8 cellular contexts compared by ENCODE assay signal in the genomic region with DNA sequence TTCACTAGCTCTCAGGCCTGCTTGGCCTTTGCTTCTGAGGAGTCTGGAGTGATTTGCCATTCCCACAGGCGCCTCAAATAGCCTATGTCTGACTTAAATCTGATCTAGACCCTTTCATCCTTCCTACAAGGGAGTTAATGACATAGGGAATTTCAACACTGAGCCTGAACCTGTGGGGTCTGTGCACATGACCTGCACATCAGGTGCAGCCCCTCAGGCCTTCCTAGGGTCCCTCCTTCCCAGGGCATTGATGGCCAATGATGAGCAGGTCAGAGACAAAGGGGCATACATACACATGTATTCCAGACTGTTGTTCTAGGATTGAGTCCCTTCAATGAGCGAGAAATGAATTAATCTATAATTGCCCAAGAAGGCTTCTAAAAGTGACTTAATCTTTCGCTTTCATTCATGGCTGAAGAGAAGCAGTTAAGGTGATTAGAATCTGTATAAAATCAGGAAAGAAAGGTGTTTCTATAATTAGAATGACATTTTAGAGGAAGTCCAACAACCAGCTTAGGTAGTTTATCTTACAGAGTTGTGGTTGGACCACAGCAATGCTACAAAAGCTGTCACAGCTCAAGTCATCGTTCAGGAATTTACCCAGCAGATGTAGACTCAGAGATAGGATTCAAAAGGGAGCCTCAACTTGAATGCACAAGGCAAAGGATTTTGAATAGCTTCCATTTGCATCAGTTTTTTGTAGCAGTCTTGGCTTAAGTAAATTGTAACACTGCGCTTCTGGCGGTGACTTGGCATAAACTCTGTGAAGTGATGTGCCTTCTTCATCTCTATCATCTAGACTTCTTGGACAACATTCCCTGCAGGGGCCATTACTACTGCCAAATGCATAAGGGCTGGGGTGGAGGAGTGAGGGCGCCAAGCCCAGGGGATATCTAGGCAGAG. TPM values are rescaled to one million over a fixed set of nuclear protein-coding genes. Genes with fewer than 3 reads are reported as not detected.
DNase-seq lines count a peak whose midpoint lies in the region; ATAC-seq and TF ChIP-seq lines count a peak whose summit lies in the region.

No MANE protein-coding gene starts in this region.

- H3K27ac Mint-ChIP-seq in stimulated activated naive B cell treated with anti-CD40 and anti-IgM and Interleukin-4, amounts not matched to agents 10 μg/mL and 1 μg/mL and 100 μg/mL, for 72 hours: peak overlapping the region; percentile 97

- CTCF ChIA-PET in BJ (lab: Yijun Ruan, JAX): interaction anchor here (0.6 to 2.4 kb wide), 6 partner anchors 16 to 220 kb away, joined by 3 to 10 read pairs (median 6); a partner anchor contains a TSS

- H3K27me3 ChIP-seq in BJ (ENCODE audit: control insufficient read depth, insufficient read depth, low read length): no peaks in the 10 kb centered on the region

- DNase-seq in BJ (ENCODE audit: low read depth): peak; percentile 91
- DNase-seq in HS-27A (ENCODE audit: low read depth): peak; percentile 93
- peak; percentile 7 to 32 for DNase-seq in activated CD4-positive, alpha-beta T cell treated with anti-CD3 and anti-CD28 coated beads, Interleukin-2, amount 50 U/mL, for 24 hours (ENCODE audit: low read depth in 1 of 2, low spot score in 1 of 2)
- peak; percentile 19 for DNase-seq in germinal center (ENCODE audit: low spot score)
- DNase-seq in stimulated activated naive B cell treated with anti-CD40 and anti-IgM and Interleukin-4, amounts not matched to agents 10 μg/mL and 1 μg/mL and 100 μg/mL, for 72 hours: no peak
- no peak for DNase-seq in NCI-H748 (lab: John Stamatoyannopoulos, UW; ENCODE audit: unreplicated experiment)

- no peaks in the 10 kb centered on the region for H3K9me3 Mint-ChIP-seq in stimulated activated naive B cell treated with anti-CD40 and anti-IgM and Interleukin-4, amounts not matched to agents 10 μg/mL and 1 μg/mL and 100 μg/mL, for 72 hours

- H3K4me1 Mint-ChIP-seq in stimulated activated naive B cell treated with anti-CD40 and anti-IgM and Interleukin-4, amounts not matched to agents 10 μg/mL and 1 μg/mL and 100 μg/mL, for 72 hours: peaks cover 53 to 77% of the 10 kb centered on the region in 2 donors

- no peaks in the 10 kb centered on the region for H3K36me3 ChIP-seq in BJ (ENCODE audit: control insufficient read depth, insufficient read depth, low read length)

- peak overlapping the region; percentile 74 to 75 for H3K4me3 Mint-ChIP-seq in stimulated activated naive B cell treated with anti-CD40 and anti-IgM and Interleukin-4, amounts not matched to agents 10 μg/mL and 1 μg/mL and 100 μg/mL, for 72 hours

- H3K27me3 Mint-ChIP-seq in stimulated activated naive B cell treated with anti-CD40 and anti-IgM and Interleukin-4, amounts not matched to agents 10 μg/mL and 1 μg/mL and 100 μg/mL, for 72 hours: no peaks in the 10 kb centered on the region

- peaks cover 4% of the 10 kb centered on the region in 2 donors for H3K36me3 Mint-ChIP-seq in stimulated activated naive B cell treated with anti-CD40 and anti-IgM and Interleukin-4, amounts not matched to agents 10 μg/mL and 1 μg/mL and 100 μg/mL, for 72 hours

- TF ChIP-seq CTCF in BJ (IDR thresholded peaks at IDR 0.05; ENCODE audit: insufficient read depth, low read depth, low read length): no peak

- POLR2A ChIA-PET in BJ (lab: Charles Lee): interaction anchor here (0.6 kb wide), 1 partner anchor 261 kb away, joined by 3 read pairs; no protein-coding TSS in a partner anchor

- no peak overlapping the region for H3K4me3 ChIP-seq in BJ (ENCODE audit: low read depth, low read length)

- ATAC-seq in GM19395 (IDR thresholded peaks at IDR 0.05; ENCODE audit: unreplicated experiment): peak; percentile 47
- peak; percentile 72 to 75 for ATAC-seq in stimulated activated naive B cell treated with anti-CD40 and anti-IgM and Interleukin-4, amounts not matched to agents 10 μg/mL and 1 μg/mL and 100 μg/mL, for 72 hours (replicated peaks)
- ATAC-seq in HG03521 (IDR thresholded peaks at IDR 0.05; ENCODE audit: unreplicated experiment): no peak

RNA-seq across cellular contexts. Expression of a gene that starts 27.0 kb away (rescaled TPM):
- 18.6 and 20.2 TPM in 2 replicates for polyA plus RNA-seq in BJ (2011; rRNA removed)
- polyA minus RNA-seq in BJ (2011; rRNA and poly(A)+ RNA removed): 13.5 and 13.9 TPM in 2 replicates

Comparison
In these comparisons a context has a peak if more than half of its experiments do, and no peak if none do; other contexts are left out.
1. DNase-seq: peak in BJ (single experiment), HS-27A (single experiment), activated CD4-positive, alpha-beta T cell treated with anti-CD3 and anti-CD28 coated beads, Interleukin-2, amount 50 U/mL, for 24 hours (2 of 2) and germinal center (single experiment); none in stimulated activated naive B cell treated with anti-CD40 and anti-IgM and Interleukin-4, amounts not matched to agents 10 μg/mL and 1 μg/mL and 100 μg/mL, for 72 hours (single experiment) and NCI-H748 (single experiment).